Comparison of ENCODE assay signal across 1 cellular context in genomic region chr4:150784305-150784704, GRCh38.
TF ChIP-seq lines count a peak whose summit lies in the region.

No MANE protein-coding gene starts in this region.

TF ChIP-seq in K562, 482 proteins besides CTCF, POLR2A, EP300 and RAD21 (continued from another document):
- no peak for TF ChIP-seq ZNF398 (CRISPR knock-in tag; IDR thresholded peaks at IDR 0.05)
- TF ChIP-seq PKNOX1 (IDR thresholded peaks at IDR 0.05) = peak; percentile 92
- no peak for TF ChIP-seq LCOR (CRISPR knock-in tag; IDR thresholded peaks at IDR 0.05)
- TF ChIP-seq NFE2 (IDR thresholded peaks at IDR 0.05; ENCODE audit: low read depth) = no peak
- TF ChIP-seq ZNF274 (IDR thresholded peaks at IDR 0.05; ENCODE audit: borderline replicate concordance, low read depth, low read length) = no peak
